ENCODE assay signal across 9 cellular contexts in the genomic region with DNA sequence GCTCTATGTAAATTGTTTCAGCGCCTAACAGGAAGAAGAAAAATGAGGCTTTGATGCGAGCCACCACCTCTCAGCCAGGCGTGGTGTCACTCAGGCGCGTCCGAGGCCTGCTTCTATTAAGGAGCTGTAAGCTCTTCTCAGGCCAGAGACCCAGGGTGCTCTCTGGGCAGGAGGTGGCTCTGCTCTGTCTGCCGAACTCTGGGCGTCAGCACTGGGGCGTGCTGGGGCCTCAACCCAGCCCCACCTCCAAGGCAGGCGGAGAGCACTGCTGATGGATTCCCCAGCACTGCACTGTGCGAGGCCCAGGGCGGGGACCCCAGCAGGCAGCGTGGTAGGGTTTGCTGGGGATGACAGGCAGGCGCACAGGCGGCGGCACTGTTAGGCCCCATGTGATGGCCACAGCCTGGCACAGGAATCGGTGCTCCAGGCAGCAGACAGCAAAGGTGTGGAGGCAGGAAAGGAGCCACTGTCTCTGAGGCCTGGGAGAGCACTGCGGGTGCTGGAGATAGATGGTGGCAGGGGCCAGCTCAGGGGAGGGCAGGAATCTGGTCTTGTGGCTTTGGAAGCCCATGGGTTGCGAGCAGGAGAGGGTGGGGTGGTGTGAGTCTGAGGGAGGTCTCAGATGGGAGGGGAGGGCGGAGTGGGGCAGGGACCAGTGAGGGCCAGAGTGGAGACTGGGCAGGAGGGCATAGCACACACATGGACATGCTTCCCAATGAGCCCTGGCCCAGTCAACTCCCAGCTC.
DNase-seq lines count a peak whose midpoint lies in the region; ATAC-seq and TF ChIP-seq lines count a peak whose summit lies in the region.
"Had no signal": no experiment of that assay in that cellular context is flagged by ENCODE, and none has a peak within 500 bp of the region (broad histone marks: within the 10 kb centered on the region; RNA-seq: fewer than 3 reads in every experiment).

No MANE protein-coding gene starts in this region.

- H2BK120ac ChIP-seq in H9 (ENCODE audit: low read depth, low read length, poor library complexity, severe bottlenecking) = no peak overlapping the region

- H3K27me3 Mint-ChIP-seq in H9 (ENCODE audit: low read depth) (peaks cover 26% of the 10 kb centered on the region), WTC11 (ENCODE audit: low read depth) (no peaks in the 10 kb centered on the region; the same call in none of the 2 replicates), nephron (ENCODE audit: low read depth) (no peaks in the 10 kb centered on the region)

- no peaks in the 10 kb centered on the region for H3K9me3 ChIP-seq in H9 (ENCODE audit: control insufficient read depth, low read depth, low read length)
- no peaks in the 10 kb centered on the region for H3K9me3 ChIP-seq in effector memory CD4-positive, alpha-beta T cell (ENCODE audit: control insufficient read depth, low read length)
- H3K9me3 ChIP-seq: right atrium auricular region had no signal

- no peak overlapping the region for H3K9ac ChIP-seq in H9 (ENCODE audit: extremely low read depth, insufficient read length, low read length)

- H3K27ac Mint-ChIP-seq in H9 (peak overlapping the region in 1 of 3 experiments; percentile 90; a peak in 2 of 7 replicates), WTC11 (0 out of 2 replicates have a peak overlapping the region, but pooled peaks have one; percentile 45), nephron (peak overlapping the region; percentile 93 to 98 (median 96))

- TF ChIP-seq POLR2A in GM18505 (IDR thresholded peaks at IDR 0.05; ENCODE audit: borderline replicate concordance, extremely low read depth, insufficient read depth, insufficient read length) = no peak

- H3K4me3 Mint-ChIP-seq in H9 = no peak overlapping the region
- H3K4me3 Mint-ChIP-seq in WTC11 = no peak overlapping the region
- H3K4me3 Mint-ChIP-seq in nephron = peak overlapping the region; percentile 17 to 43 (median 22)

- POLR2A ChIA-PET in WTC11 (lab: Charles Lee) = interaction anchor here (0.6 kb wide), 1 partner anchor 8 kb away, joined by 3 read pairs; no protein-coding TSS in a partner anchor

- no peak overlapping the region for H2AFZ ChIP-seq in H9 (ENCODE audit: low read length)

- no peak overlapping the region for H3K56ac ChIP-seq in H9 (ENCODE audit: insufficient read length, low read depth, low read length)

- no peaks in the 10 kb centered on the region for H3K36me3 ChIP-seq in effector memory CD4-positive, alpha-beta T cell (ENCODE audit: control insufficient read depth, insufficient read depth, low read length)
- H3K36me3 ChIP-seq: right atrium auricular region had no signal

- no peak overlapping the region for H3K4me3 ChIP-seq in effector memory CD4-positive, alpha-beta T cell (ENCODE audit: insufficient read depth, low read depth, low read length, poor library complexity, severe bottlenecking)
- H3K4me3 ChIP-seq: right atrium auricular region had no signal

- H3K4ac ChIP-seq in H9 (ENCODE audit: low read depth, low read length) = no peak overlapping the region

- no peaks in the 10 kb centered on the region for H3K79me1 ChIP-seq in H9 (ENCODE audit: insufficient read depth, low read depth, low read length, poor library complexity, severe bottlenecking)

- no peak overlapping the region for H2AK5ac ChIP-seq in H9 (ENCODE audit: insufficient read length, low read length)

- TF ChIP-seq CTCF in H9 (conservative IDR thresholded peaks at IDR 0.05) (no peak), WTC11 (IDR thresholded peaks at IDR 0.05) (no peak), nephron (IDR thresholded peaks at IDR 0.05; ENCODE audit: unreplicated experiment in 3 of 3) (no peak)

- H4K20me1 ChIP-seq in H9 (ENCODE audit: control insufficient read depth, insufficient read depth, insufficient read length) = no peaks in the 10 kb centered on the region

- no peak overlapping the region for H3K23ac ChIP-seq in H9 (ENCODE audit: insufficient read length, low read depth, low read length)

- 0 out of 2 replicates have a peak overlapping the region, but pooled peaks have one; percentile 60 for H3K14ac ChIP-seq in H9 (ENCODE audit: insufficient read depth, low read length)

- H3K27ac ChIP-seq in H9 (ENCODE audit: insufficient read length, low read depth, low read length) = no peak overlapping the region
- H3K27ac ChIP-seq in effector memory CD4-positive, alpha-beta T cell (ENCODE audit: insufficient read depth, low read length, poor library complexity, severe bottlenecking) = no peak overlapping the region

- H3K9me3 Mint-ChIP-seq in H9 (no peaks in the 10 kb centered on the region), WTC11 (no peaks in the 10 kb centered on the region), nephron (no peaks in the 10 kb centered on the region)

- H2BK12ac ChIP-seq in H9 (ENCODE audit: insufficient read length, low read depth, low read length) = no peak overlapping the region

- peaks cover 13 to 50% of the 10 kb centered on the region in 2 experiments for H3K4me1 Mint-ChIP-seq in H9
- peaks cover 23% of the 10 kb centered on the region for H3K4me1 Mint-ChIP-seq in WTC11
- peaks cover 90% of the 10 kb centered on the region for H3K4me1 Mint-ChIP-seq in nephron

- H4K8ac ChIP-seq in H9 (replicated peaks; ENCODE audit: insufficient read length, low read depth, low read length) = no peak overlapping the region

- CTCF ChIA-PET in WTC11 (lab: Charles Lee) = interaction anchor here (0.7 to 1.2 kb wide), 3 partner anchors 8 to 97 kb away, joined by 3 to 4 read pairs (median 3); no protein-coding TSS in a partner anchor

- ATAC-seq in GM18505 (IDR thresholded peaks at IDR 0.05; ENCODE audit: unreplicated experiment) = peak; percentile 76
- no peak for ATAC-seq in WTC11

- no peak overlapping the region for H3K18ac ChIP-seq in H9 (ENCODE audit: insufficient read length, low read depth, low read length)

- DNase-seq in H9 = no peak
- DNase-seq in WTC11 (ENCODE audit: low spot score) = no peak
- DNase-seq in effector memory CD4-positive, alpha-beta T cell = no peak
- no peak for DNase-seq in SHP77 (lab: John Stamatoyannopoulos, UW)
- DNase-seq in activated gamma-delta T cell (lab: John Stamatoyannopoulos, UW) = no peak
- no peak for DNase-seq in RKO (ENCODE audit: low spot score)

- no peak overlapping the region for H3K4me2 ChIP-seq in H9 (ENCODE audit: insufficient read depth, insufficient read length, low read length)

- WGBS in H9 (ENCODE audit: extremely low coverage, insufficient read length, low lambda C conversion rate) = no CpG with 5 or more reads among the region's 20 CpGs

- H2BK20ac ChIP-seq in H9 (ENCODE audit: low read depth, low read length, poor library complexity, severe bottlenecking) = no peak overlapping the region

- H4K5ac ChIP-seq in H9 (ENCODE audit: insufficient read length, low read depth, low read length) = no peak overlapping the region

- H3K4me1 ChIP-seq in H9 (ENCODE audit: insufficient read depth, low read length) = no peaks in the 10 kb centered on the region
- H3K4me1 ChIP-seq in effector memory CD4-positive, alpha-beta T cell (ENCODE audit: control insufficient read depth, insufficient read depth, low read length, poor library complexity, severe bottlenecking) = no peaks in the 10 kb centered on the region

- no peaks in the 10 kb centered on the region; the same call in 1 of the 2 replicates for H3K27me3 ChIP-seq in H9 (ENCODE audit: insufficient read depth, low read length)
- H3K27me3 ChIP-seq in effector memory CD4-positive, alpha-beta T cell (replicated peaks; ENCODE audit: control insufficient read depth, insufficient read depth, low read length, poor library complexity, severe bottlenecking) = no peaks in the 10 kb centered on the region
- H3K27me3 ChIP-seq: right atrium auricular region had no signal

- H2BK15ac ChIP-seq in H9 (ENCODE audit: low read depth, low read length) = no peak overlapping the region

- no peak overlapping the region for H4K91ac ChIP-seq in H9 (ENCODE audit: insufficient read length, low read depth, low read length)

- no peak overlapping the region for H3T11ph ChIP-seq in H9 (ENCODE audit: low read length)

- H3K23me2 ChIP-seq in H9 (ENCODE audit: insufficient read length, low read depth, low read length, poor library complexity, severe bottlenecking) = no peaks in the 10 kb centered on the region

- no peaks in the 10 kb centered on the region for H3K79me2 ChIP-seq in H9 (ENCODE audit: insufficient read depth, low read length)

- H3K36me3 Mint-ChIP-seq in H9 (ENCODE audit: insufficient read depth in 1 of 3, low read depth in 3 of 3) (no peaks in the 10 kb centered on the region; a peak in 1 of 7 replicates), WTC11 (no peaks in the 10 kb centered on the region), nephron (ENCODE audit: low read depth) (peaks cover 14% of the 10 kb centered on the region)

- H2BK5ac ChIP-seq in H9 (ENCODE audit: insufficient read length, low read length) = no peak overlapping the region

TF ChIP-seq in WTC11, 78 proteins besides CTCF, POLR2A, EP300 and RAD21 (continues in another document):
- TF ChIP-seq, protein P1, sequence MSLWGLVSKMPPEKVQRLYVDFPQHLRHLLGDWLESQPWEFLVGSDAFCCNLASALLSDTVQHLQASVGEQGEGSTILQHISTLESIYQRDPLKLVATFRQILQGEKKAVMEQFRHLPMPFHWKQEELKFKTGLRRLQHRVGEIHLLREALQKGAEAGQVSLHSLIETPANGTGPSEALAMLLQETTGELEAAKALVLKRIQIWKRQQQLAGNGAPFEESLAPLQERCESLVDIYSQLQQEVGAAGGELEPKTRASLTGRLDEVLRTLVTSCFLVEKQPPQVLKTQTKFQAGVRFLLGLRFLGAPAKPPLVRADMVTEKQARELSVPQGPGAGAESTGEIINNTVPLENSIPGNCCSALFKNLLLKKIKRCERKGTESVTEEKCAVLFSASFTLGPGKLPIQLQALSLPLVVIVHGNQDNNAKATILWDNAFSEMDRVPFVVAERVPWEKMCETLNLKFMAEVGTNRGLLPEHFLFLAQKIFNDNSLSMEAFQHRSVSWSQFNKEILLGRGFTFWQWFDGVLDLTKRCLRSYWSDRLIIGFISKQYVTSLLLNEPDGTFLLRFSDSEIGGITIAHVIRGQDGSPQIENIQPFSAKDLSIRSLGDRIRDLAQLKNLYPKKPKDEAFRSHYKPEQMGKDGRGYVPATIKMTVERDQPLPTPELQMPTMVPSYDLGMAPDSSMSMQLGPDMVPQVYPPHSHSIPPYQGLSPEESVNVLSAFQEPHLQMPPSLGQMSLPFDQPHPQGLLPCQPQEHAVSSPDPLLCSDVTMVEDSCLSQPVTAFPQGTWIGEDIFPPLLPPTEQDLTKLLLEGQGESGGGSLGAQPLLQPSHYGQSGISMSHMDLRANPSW (CRISPR knock-in tag; conservative IDR thresholded peaks at IDR 0.05; ENCODE audit: low read depth) = no peak
- no peak for TF ChIP-seq TP53 (CRISPR knock-in tag; IDR thresholded peaks at IDR 0.05)

Comparison
In these comparisons a context has a peak if more than half of its experiments do, and no peak if none do; other contexts are left out.
1. H3K4me3 Mint-ChIP-seq: peak in nephron (3 of 3); none in H9 (0 of 2) and WTC11 (single experiment).